8 cellular contexts compared by ENCODE assay signal in genomic region chr2:61535449-61535848, GRCh38. TPM values are rescaled to one million over a fixed set of nuclear protein-coding genes. Genes with fewer than 3 reads are reported as not detected.
A peak's percentile ranks its signal among the peaks of the same experiment; 100 is the strongest.
DNase-seq lines count a peak whose midpoint lies in the region; ATAC-seq and TF ChIP-seq lines count a peak whose summit lies in the region.

No MANE protein-coding gene starts in this region.

- CTCF ChIA-PET in PC-3 (lab: Charles Lee), result interaction anchor here (0.5 kb wide), 1 partner anchor 1235 kb away, joined by 3 read pairs; no protein-coding TSS in a partner anchor

- no peaks in the 10 kb centered on the region for H3K9me2 ChIP-seq in DOHH2 (replicated peaks; ENCODE audit: control insufficient read depth, low read length)
- H3K9me2 ChIP-seq in PC-3 (replicated peaks; ENCODE audit: low read length), result no peaks in the 10 kb centered on the region

- H3K9ac ChIP-seq in PC-3 (ENCODE audit: low read length) (peak overlapping the region; percentile 98), parathyroid adenoma (no peak overlapping the region)

- H3K4me3 ChIP-seq in DOHH2 (ENCODE audit: low read length) (peak overlapping the region; percentile 89), PC-3 (ENCODE audit: low read length) (peak overlapping the region; percentile 94), epithelial cell of esophagus (ENCODE audit: low read length) (peak overlapping the region; percentile 97), parathyroid adenoma (ENCODE audit: low read depth, low read length) (peak overlapping the region; percentile 89)

- peaks cover 44% of the 10 kb centered on the region for H3K4me1 ChIP-seq in DOHH2 (ENCODE audit: control insufficient read depth, low read length)
- peaks cover 28% of the 10 kb centered on the region for H3K4me1 ChIP-seq in PC-3 (ENCODE audit: insufficient read depth, low read length)
- peaks cover 3% of the 10 kb centered on the region for H3K4me1 ChIP-seq in parathyroid adenoma

- H3K9me3 ChIP-seq in DOHH2 (ENCODE audit: control insufficient read depth, insufficient read depth, low read length) (no peaks in the 10 kb centered on the region), PC-3 (ENCODE audit: low read length) (no peaks in the 10 kb centered on the region), parathyroid adenoma (ENCODE audit: control insufficient read depth, low read length) (no peaks in the 10 kb centered on the region)

- H3F3A ChIP-seq in DOHH2 (ENCODE audit: control insufficient read depth, insufficient read depth), result peaks cover 11% of the 10 kb centered on the region
- peaks cover 3% of the 10 kb centered on the region for H3F3A ChIP-seq in PC-3 (ENCODE audit: low read length, unreplicated experiment)

- BruUV-seq in PC-3 (replicated peaks; lab: Mats Ljungman, UMichigan), result no TSS peak

- TF ChIP-seq CTCF in DOHH2 (IDR thresholded peaks at IDR 0.05; ENCODE audit: low read depth, low read length, poor library complexity, severe bottlenecking) (no peak), PC-3 (conservative IDR thresholded peaks at IDR 0.05; ENCODE audit: low read depth, low read length) (no peak), epithelial cell of esophagus (IDR thresholded peaks at IDR 0.05; ENCODE audit: insufficient read depth, low read depth, low read length, missing control alignments) (no peak), parathyroid adenoma (IDR thresholded peaks at IDR 0.05) (no peak)

- no peak overlapping the region for H2AFZ ChIP-seq in PC-3 (ENCODE audit: low read length)
- H2AFZ ChIP-seq in parathyroid adenoma, result no peak overlapping the region

- no peak overlapping the region for H3K27ac ChIP-seq in DOHH2 (ENCODE audit: low read depth, low read length)
- H3K27ac ChIP-seq in PC-3 (ENCODE audit: low read length), result no peak overlapping the region
- H3K27ac ChIP-seq in parathyroid adenoma, result no peak overlapping the region
- H3K27ac ChIP-seq in substantia nigra (ENCODE audit: low read depth, low read length, poor library complexity, severe bottlenecking), result no peak overlapping the region

- H3K27me3 ChIP-seq in DOHH2 (ENCODE audit: control insufficient read depth, low read length) (no peaks in the 10 kb centered on the region), PC-3 (ENCODE audit: low read length) (no peaks in the 10 kb centered on the region), parathyroid adenoma (ENCODE audit: control insufficient read depth, insufficient read depth, low read length) (no peaks in the 10 kb centered on the region)

- no peak for ATAC-seq in PC-3
- ATAC-seq in HG02970 (IDR thresholded peaks at IDR 0.05; ENCODE audit: low FRiP score, unreplicated experiment), result no peak
- ATAC-seq in HG03196 (IDR thresholded peaks at IDR 0.05; ENCODE audit: unreplicated experiment), result no peak

- DNase-seq in PC-3, result no peak
- DNase-seq in epithelial cell of esophagus (ENCODE audit: low read depth), result no peak
- no peak for DNase-seq in glomerular visceral epithelial cell (ENCODE audit: extremely low spot score)
- no peak for DNase-seq in substantia nigra (lab: John Stamatoyannopoulos, UW)

- POLR2A ChIA-PET in PC-3 (lab: Charles Lee; ENCODE audit: unreplicated experiment), result interaction anchor here (0.6 kb wide), 1 partner anchor 469 kb away, joined by 4 read pairs; no protein-coding TSS in a partner anchor

- intact Hi-C loops in PC-3 (cut with micrococcal nuclease), result loop anchor here (5.0 to 10.0 kb wide), 3 partner anchors 102 to 349 kb away; partner anchors contain the start of genes CCT4 and FAM161A

- H3K4me2 ChIP-seq in DOHH2 (ENCODE audit: low read length) (peak overlapping the region; percentile 88), PC-3 (ENCODE audit: low read length) (peak overlapping the region; percentile 87), parathyroid adenoma (ENCODE audit: low read length) (peak overlapping the region; percentile 87)

- H3K36me3 ChIP-seq in DOHH2 (ENCODE audit: control insufficient read depth, low read length) (peaks cover 71% of the 10 kb centered on the region), PC-3 (ENCODE audit: low read depth, low read length) (peaks cover 28% of the 10 kb centered on the region), parathyroid adenoma (ENCODE audit: control insufficient read depth, insufficient read depth, low read length) (no peaks in the 10 kb centered on the region)

- peaks cover 46% of the 10 kb centered on the region for H4K20me1 ChIP-seq in DOHH2 (ENCODE audit: control insufficient read depth, insufficient read depth, low read depth, low read length)
- H4K20me1 ChIP-seq in PC-3 (ENCODE audit: low read length), result peaks cover 55% of the 10 kb centered on the region

- H3K79me2 ChIP-seq in DOHH2 (ENCODE audit: control insufficient read depth, low read length) (peaks cover 83% of the 10 kb centered on the region), PC-3 (ENCODE audit: low read length) (peaks cover 76% of the 10 kb centered on the region), parathyroid adenoma (peaks cover 27% of the 10 kb centered on the region)

RNA-seq across cellular contexts. Expression of gene XPO1, which starts 2.7 kb away (rescaled TPM):
- 138 and 170 TPM in 2 replicates for total RNA-seq in PC-3 (2014; rRNA removed)
